ENCODE assay signal across 8 cellular contexts in genomic region chr13:27362064-27362751, GRCh38.
DNase-seq lines count a peak whose midpoint lies in the region; ATAC-seq and TF ChIP-seq lines count a peak whose summit lies in the region.

No MANE protein-coding gene starts in this region.

- peak overlapping the region; percentile 95 for H2AFZ ChIP-seq in fibroblast of lung (ENCODE audit: low read length)

- no peaks in the 10 kb centered on the region for H3K36me3 ChIP-seq in CD8-positive, alpha-beta T cell (ENCODE audit: insufficient read depth, low read length)
- H3K36me3 ChIP-seq in fibroblast of lung (ENCODE audit: control insufficient read depth, insufficient read depth, low read length): no peaks in the 10 kb centered on the region
- H3K36me3 ChIP-seq in naive thymus-derived CD4-positive, alpha-beta T cell (ENCODE audit: control insufficient read depth in 2 of 3, insufficient read depth in 3 of 3, low read length in 3 of 3): no peaks in the 10 kb centered on the region

- H3K4me3 ChIP-seq in CD8-positive, alpha-beta T cell (ENCODE audit: low read depth, low read length): peak overlapping the region; percentile 17
- H3K4me3 ChIP-seq in fibroblast of lung (replicated peaks in 1 of 4; ENCODE audit: control extremely low read depth in 1 of 4, insufficient read depth in 1 of 4, low read depth in 3 of 4, low read length in 4 of 4): peak overlapping the region; percentile 44 to 72 (median 52)
- H3K4me3 ChIP-seq in naive thymus-derived CD4-positive, alpha-beta T cell (ENCODE audit: low read length): peak overlapping the region; percentile 47

- H3K9me3 ChIP-seq in CD8-positive, alpha-beta T cell (ENCODE audit: low read length): no peaks in the 10 kb centered on the region
- H3K9me3 ChIP-seq in fibroblast of lung (ENCODE audit: control insufficient read depth, insufficient read depth, low read depth, low read length): no peaks in the 10 kb centered on the region
- H3K9me3 ChIP-seq in naive thymus-derived CD4-positive, alpha-beta T cell (ENCODE audit: control insufficient read depth in 2 of 3, low read length in 3 of 3): no peaks in the 10 kb centered on the region

- peaks cover 5% of the 10 kb centered on the region for H3K4me1 Mint-ChIP-seq in CD8-positive, alpha-beta T cell (ENCODE audit: low read depth)
- H3K4me1 Mint-ChIP-seq in naive thymus-derived CD4-positive, alpha-beta T cell: peaks cover 0 to 9% (median 5%) of the 10 kb centered on the region in 7 donors

- H3K4me1 ChIP-seq in CD8-positive, alpha-beta T cell (ENCODE audit: insufficient read depth, low read length): peaks cover 5% of the 10 kb centered on the region
- peaks cover 3% of the 10 kb centered on the region for H3K4me1 ChIP-seq in fibroblast of lung (ENCODE audit: control insufficient read depth, extremely low read depth, insufficient read depth, low read length)
- peaks cover 0 to 4% of the 10 kb centered on the region in 2 donors for H3K4me1 ChIP-seq in naive thymus-derived CD4-positive, alpha-beta T cell (ENCODE audit: control insufficient read depth in 2 of 2, insufficient read depth in 2 of 2, low read length in 2 of 2)

- no peak overlapping the region for H3K27ac ChIP-seq in CD8-positive, alpha-beta T cell (ENCODE audit: low read depth, low read length)
- H3K27ac ChIP-seq in fibroblast of lung (ENCODE audit: insufficient read depth, low read length): no peak overlapping the region
- H3K27ac ChIP-seq in naive thymus-derived CD4-positive, alpha-beta T cell (ENCODE audit: low read depth, low read length): no peak overlapping the region

- intact Hi-C loops in CD8-positive, alpha-beta T cell (cut with DNase I, micrococcal nuclease): loop anchor here (1.0 to 5.0 kb wide), 5 partner anchors 464 to 2000 kb away; no protein-coding TSS in a partner anchor
- intact Hi-C loops in naive thymus-derived CD4-positive, alpha-beta T cell (cut with micrococcal nuclease): loop anchor here (1.0 to 10.0 kb wide), 7 partner anchors 12 to 2003 kb away; no protein-coding TSS in a partner anchor

- peak overlapping the region; percentile 67 for H3K4me3 Mint-ChIP-seq in CD8-positive, alpha-beta T cell
- H3K4me3 Mint-ChIP-seq in naive thymus-derived CD4-positive, alpha-beta T cell: peak overlapping the region; percentile 24 to 83 (median 45)

- H4K20me1 ChIP-seq in fibroblast of lung (ENCODE audit: control insufficient read depth, extremely low read depth, insufficient read depth, low read length): no peaks in the 10 kb centered on the region

- H3K36me3 Mint-ChIP-seq in CD8-positive, alpha-beta T cell: no peaks in the 10 kb centered on the region
- H3K36me3 Mint-ChIP-seq in naive thymus-derived CD4-positive, alpha-beta T cell: no peaks in the 10 kb centered on the region

- H3K9me3 Mint-ChIP-seq in CD8-positive, alpha-beta T cell: no peaks in the 10 kb centered on the region
- H3K9me3 Mint-ChIP-seq in naive thymus-derived CD4-positive, alpha-beta T cell: no peaks in the 10 kb centered on the region

- peak overlapping the region; percentile 3 for H3K9ac ChIP-seq in fibroblast of lung (ENCODE audit: insufficient read depth, low read length)

- POLR2A ChIA-PET in CD8-positive, alpha-beta T cell (lab: Charles Lee): interaction anchor here (1.1 to 2.0 kb wide), 2 partner anchors 377 to 464 kb away, joined by 4 to 8 read pairs; no protein-coding TSS in a partner anchor
- POLR2A ChIA-PET in naive thymus-derived CD4-positive, alpha-beta T cell (lab: Charles Lee): no interaction called here

- peak overlapping the region; percentile 76 for H3K4me2 ChIP-seq in fibroblast of lung (ENCODE audit: extremely low read depth, insufficient read depth, low read length)

- peaks cover 18% of the 10 kb centered on the region for H3K27me3 Mint-ChIP-seq in CD8-positive, alpha-beta T cell (ENCODE audit: low read depth)
- H3K27me3 Mint-ChIP-seq in naive thymus-derived CD4-positive, alpha-beta T cell: peaks cover 13 to 49% (median 25%) of the 10 kb centered on the region in 5 donors

- peak; percentile 56 to 86 (median 76) for DNase-seq in CD8-positive, alpha-beta T cell
- DNase-seq in HT1080 (ENCODE audit: low read depth) (peak; percentile 82), OCI-M2 (lab: John Stamatoyannopoulos, UW; ENCODE audit: unreplicated experiment) (peak; percentile 77), fibroblast of lung (ENCODE audit: low read depth in 2 of 2) (peak; percentile 66 to 77)
- peak; percentile 86 to 87 for DNase-seq in activated T-cell treated with anti-CD3 and anti-CD28 coated beads, Interleukin-2, amount 50 U/mL, for 48 hours
- peak; percentile 51 to 82 (median 66) for DNase-seq in naive thymus-derived CD4-positive, alpha-beta T cell
- DNase-seq in stimulated activated CD8-positive, alpha-beta memory T cell treated with anti-CD3 and anti-CD28 coated beads, Interleukin-7, amount 100 ng/mL, for 48 hours (ENCODE audit: extremely low read depth in 1 of 2, low read depth in 1 of 2): peak; percentile 54 to 65

- H3K27me3 ChIP-seq in CD8-positive, alpha-beta T cell (ENCODE audit: insufficient read depth, low read length): no peaks in the 10 kb centered on the region
- peaks cover 3% of the 10 kb centered on the region for H3K27me3 ChIP-seq in fibroblast of lung (ENCODE audit: control insufficient read depth, insufficient read depth, low read length)
- peaks cover 0 to 7% of the 10 kb centered on the region in 2 donors for H3K27me3 ChIP-seq in naive thymus-derived CD4-positive, alpha-beta T cell (ENCODE audit: control insufficient read depth in 2 of 2, insufficient read depth in 2 of 2, low read length in 2 of 2)

- no peaks in the 10 kb centered on the region for H3K79me2 ChIP-seq in fibroblast of lung (ENCODE audit: control insufficient read depth, insufficient read depth, low read length)

- peak; percentile 73 for TF ChIP-seq CTCF in CD8-positive, alpha-beta T cell (IDR thresholded peaks at IDR 0.05)
- peak; percentile 89 to 95 for TF ChIP-seq CTCF in fibroblast of lung (conservative IDR thresholded peaks at IDR 0.05 in 1 of 2, IDR thresholded peaks at IDR 0.05 in 1 of 2; ENCODE audit: low read depth in 1 of 2, low read length in 2 of 2)

- CTCF ChIA-PET in CD8-positive, alpha-beta T cell (lab: Charles Lee): interaction anchor here (0.6 to 10.8 kb wide), 46 partner anchors 11 to 999 kb away, joined by 3 to 251 read pairs (median 4); partner anchors contain the start of gene URAD
- CTCF ChIA-PET in naive thymus-derived CD4-positive, alpha-beta T cell (lab: Charles Lee): interaction anchor here (0.6 to 6.7 kb wide), 13 partner anchors 12 to 623 kb away, joined by 3 to 122 read pairs (median 4); no protein-coding TSS in a partner anchor

- H3K27ac Mint-ChIP-seq in CD8-positive, alpha-beta T cell: no peak overlapping the region
- peak overlapping the region in 1 of 9 donors; percentile 35 for H3K27ac Mint-ChIP-seq in naive thymus-derived CD4-positive, alpha-beta T cell

- ATAC-seq in CD8-positive, alpha-beta T cell: peak; percentile 90
- peak; percentile 78 for ATAC-seq in GM19372 (IDR thresholded peaks at IDR 0.05; ENCODE audit: low read depth, unreplicated experiment)
- peak; percentile 95 for ATAC-seq in naive thymus-derived CD4-positive, alpha-beta T cell
